ENCODE assay signal across 1 cellular context in genomic region chr10:43420369-43421200, GRCh38.
TF ChIP-seq lines count a peak whose summit lies in the region.

No MANE protein-coding gene starts in this region.

TF ChIP-seq in GM12878, 131 proteins besides CTCF, POLR2A, EP300 and RAD21 (continues in another document):
- TF ChIP-seq MYB (IDR thresholded peaks at IDR 0.05; ENCODE audit: borderline replicate concordance, low read depth, low read length) = no peak
- TF ChIP-seq TCF3 (IDR thresholded peaks at IDR 0.05; ENCODE audit: borderline replicate concordance, insufficient read depth, low read depth, low read length) = no peak
- 0 out of 3 replicates have a peak, but pooled peaks have one; percentile 27 for TF ChIP-seq POU2F2 (IDR thresholded peaks at IDR 0.05; ENCODE audit: borderline replicate concordance, low read depth, low read length)
- peak; percentile 56; the same call in 1 of the 2 replicates for TF ChIP-seq LARP7 (IDR thresholded peaks at IDR 0.05)
- TF ChIP-seq CEBPZ (IDR thresholded peaks at IDR 0.05; ENCODE audit: low read depth, low read length) = no peak
- no peak for TF ChIP-seq CREB1 (IDR thresholded peaks at IDR 0.05; ENCODE audit: low read depth)
- TF ChIP-seq FOXM1 (IDR thresholded peaks at IDR 0.05; ENCODE audit: low read depth, low read length) = no peak
- no peak for TF ChIP-seq EGR1 (IDR thresholded peaks at IDR 0.05; ENCODE audit: borderline replicate concordance in 1 of 2, low read depth in 2 of 2, low read length in 2 of 2)
- no peak for TF ChIP-seq CBX3 (IDR thresholded peaks at IDR 0.05; ENCODE audit: borderline replicate concordance, low read depth)
- no peak for TF ChIP-seq NR2C1 (IDR thresholded peaks at IDR 0.05)
- no peak for TF ChIP-seq SIX5 (IDR thresholded peaks at IDR 0.05; ENCODE audit: low read depth, low read length, severe bottlenecking)
- no peak for TF ChIP-seq NFXL1 (IDR thresholded peaks at IDR 0.05; ENCODE audit: borderline replicate concordance)
- peak; percentile 75 for TF ChIP-seq YY1 (IDR thresholded peaks at IDR 0.05; ENCODE audit: low read depth, low read length)
- TF ChIP-seq SUZ12 (IDR thresholded peaks at IDR 0.05; ENCODE audit: unreplicated experiment) = no peak
- TF ChIP-seq RFX5 (IDR thresholded peaks at IDR 0.05; ENCODE audit: low read depth, low read length) = no peak
- TF ChIP-seq PKNOX1 (IDR thresholded peaks at IDR 0.05) = no peak
- TF ChIP-seq PBX3 (IDR thresholded peaks at IDR 0.05; ENCODE audit: insufficient replicate concordance, low read depth, low read length) = no peak
- TF ChIP-seq RB1 (IDR thresholded peaks at IDR 0.05; ENCODE audit: borderline replicate concordance) = peak; percentile 29; the same call in 1 of the 2 replicates
- no peak for TF ChIP-seq ZBTB4 (CRISPR knock-in tag; IDR thresholded peaks at IDR 0.05)
- peak; percentile 64 for TF ChIP-seq MAX (IDR thresholded peaks at IDR 0.05; ENCODE audit: low read depth, low read length)
- TF ChIP-seq ETV6 (conservative IDR thresholded peaks at IDR 0.05 in 1 of 2, IDR thresholded peaks at IDR 0.05 in 1 of 2; ENCODE audit: borderline replicate concordance in 1 of 2, low read depth in 1 of 2) = no peak
- peak in 1 of 2 experiments; percentile 13; a peak in 1 of 4 replicates for TF ChIP-seq IKZF2 (IDR thresholded peaks at IDR 0.05)
- TF ChIP-seq CHD1 (IDR thresholded peaks at IDR 0.05; ENCODE audit: low read depth, low read length) = 0 out of 2 replicates have a peak, but pooled peaks have one; percentile 50
- no peak; the same call in 1 of the 2 replicates for TF ChIP-seq HCFC1 (IDR thresholded peaks at IDR 0.05; ENCODE audit: low read length)
- peak; percentile 58 for TF ChIP-seq NKRF (conservative IDR thresholded peaks at IDR 0.05)
- TF ChIP-seq NRF1 (conservative IDR thresholded peaks at IDR 0.05; ENCODE audit: low read depth, low read length) = 0 out of 2 replicates have a peak, but pooled peaks have one; percentile 4
- no peak for TF ChIP-seq MEF2A (IDR thresholded peaks at IDR 0.05; ENCODE audit: insufficient read depth, low read depth, low read length)
- no peak for TF ChIP-seq PAX5 (IDR thresholded peaks at IDR 0.05; ENCODE audit: borderline replicate concordance, low read depth, low read length)
- no peak for TF ChIP-seq SREBF2 (IDR thresholded peaks at IDR 0.05; ENCODE audit: low read length)
- TF ChIP-seq RBBP5 (conservative IDR thresholded peaks at IDR 0.05) = no peak
- TF ChIP-seq SUPT20H (IDR thresholded peaks at IDR 0.05; ENCODE audit: borderline replicate concordance, control insufficient read depth, low read depth, low read length) = no peak
- 0 out of 2 replicates have a peak, but pooled peaks have one; percentile 38 for TF ChIP-seq ZNF24 (IDR thresholded peaks at IDR 0.05)
- TF ChIP-seq ZZZ3 (IDR thresholded peaks at IDR 0.05; ENCODE audit: control insufficient read depth, insufficient read length, low read depth) = no peak
- no peak for TF ChIP-seq POLR2AphosphoS2 (IDR thresholded peaks at IDR 0.05; ENCODE audit: low read depth, low read length)
- peak; percentile 33; the same call in 1 of the 2 replicates for TF ChIP-seq PML (IDR thresholded peaks at IDR 0.05; ENCODE audit: low read length)
- peak; percentile 75 for TF ChIP-seq POLR2AphosphoS5 (IDR thresholded peaks at IDR 0.05; ENCODE audit: low read length)
- peak; percentile 57; the same call in 1 of the 2 replicates for TF ChIP-seq NBN (IDR thresholded peaks at IDR 0.05)
- TF ChIP-seq EED (IDR thresholded peaks at IDR 0.05; ENCODE audit: low read depth) = peak; percentile 27; the same call in 1 of the 2 replicates
- no peak for TF ChIP-seq FOXK2 (IDR thresholded peaks at IDR 0.05)
- no peak for TF ChIP-seq PRDM15 (CRISPR knock-in tag; IDR thresholded peaks at IDR 0.05)
- no peak for TF ChIP-seq SP1 (IDR thresholded peaks at IDR 0.05; ENCODE audit: low read depth, low read length)
- TF ChIP-seq ZBTB11 (CRISPR knock-in tag; IDR thresholded peaks at IDR 0.05) = peak; percentile 65
- TF ChIP-seq ATF3 (IDR thresholded peaks at IDR 0.05; ENCODE audit: borderline replicate concordance, extremely low read depth, low read depth, low read length) = no peak
- no peak for TF ChIP-seq CHD4 (IDR thresholded peaks at IDR 0.05)
- TF ChIP-seq GABPA (IDR thresholded peaks at IDR 0.05; ENCODE audit: low read depth) = 0 out of 2 replicates have a peak, but pooled peaks have one; percentile 49
